2 cellular contexts compared by ENCODE assay signal in the genomic region with DNA sequence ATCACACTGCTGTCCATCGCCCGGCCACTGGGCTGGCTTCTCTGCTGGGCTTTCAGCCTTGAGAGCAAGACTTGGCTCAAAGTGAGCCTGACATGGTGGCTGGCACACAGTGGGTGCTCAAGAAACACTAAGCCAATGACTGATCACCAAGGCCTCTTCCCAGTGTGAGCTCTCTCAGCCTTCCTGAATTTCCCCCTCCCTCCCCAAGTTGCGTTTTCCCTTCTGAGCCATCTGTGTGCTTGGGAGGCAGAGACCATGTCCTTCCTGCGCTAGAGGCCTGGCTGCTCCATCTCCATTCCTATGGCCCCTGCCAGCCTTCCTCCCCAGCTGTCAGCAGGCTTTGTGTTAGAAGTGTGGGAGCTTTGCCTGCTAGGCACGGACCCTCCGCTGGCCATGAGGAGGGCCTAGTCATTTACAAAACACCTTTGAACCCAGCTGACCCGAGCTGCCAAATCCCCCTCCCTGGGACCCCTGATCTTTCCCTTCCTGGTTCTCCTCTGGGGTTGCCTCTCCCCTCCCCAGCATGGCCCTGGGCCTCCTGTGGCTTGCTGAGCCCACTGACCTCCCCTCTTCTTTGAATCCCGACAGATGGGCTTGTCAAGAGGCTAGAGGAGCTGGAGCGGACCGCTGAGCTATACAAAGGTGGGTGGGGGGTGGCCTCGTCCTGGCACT.
TF ChIP-seq lines count a peak whose summit lies in the region.

No MANE protein-coding gene starts in this region.

TF ChIP-seq in WTC11, 78 proteins besides CTCF, POLR2A, EP300 and RAD21 (continues in another document):
- no peak for TF ChIP-seq ZNF138 (CRISPR knock-in tag; conservative IDR thresholded peaks at IDR 0.05)
- TF ChIP-seq, protein P1, sequence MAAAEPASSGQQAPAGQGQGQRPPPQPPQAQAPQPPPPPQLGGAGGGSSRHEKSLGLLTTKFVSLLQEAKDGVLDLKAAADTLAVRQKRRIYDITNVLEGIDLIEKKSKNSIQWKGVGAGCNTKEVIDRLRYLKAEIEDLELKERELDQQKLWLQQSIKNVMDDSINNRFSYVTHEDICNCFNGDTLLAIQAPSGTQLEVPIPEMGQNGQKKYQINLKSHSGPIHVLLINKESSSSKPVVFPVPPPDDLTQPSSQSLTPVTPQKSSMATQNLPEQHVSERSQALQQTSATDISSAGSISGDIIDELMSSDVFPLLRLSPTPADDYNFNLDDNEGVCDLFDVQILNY (CRISPR knock-in tag; IDR thresholded peaks at IDR 0.05), result no peak
- TF ChIP-seq, protein P2, sequence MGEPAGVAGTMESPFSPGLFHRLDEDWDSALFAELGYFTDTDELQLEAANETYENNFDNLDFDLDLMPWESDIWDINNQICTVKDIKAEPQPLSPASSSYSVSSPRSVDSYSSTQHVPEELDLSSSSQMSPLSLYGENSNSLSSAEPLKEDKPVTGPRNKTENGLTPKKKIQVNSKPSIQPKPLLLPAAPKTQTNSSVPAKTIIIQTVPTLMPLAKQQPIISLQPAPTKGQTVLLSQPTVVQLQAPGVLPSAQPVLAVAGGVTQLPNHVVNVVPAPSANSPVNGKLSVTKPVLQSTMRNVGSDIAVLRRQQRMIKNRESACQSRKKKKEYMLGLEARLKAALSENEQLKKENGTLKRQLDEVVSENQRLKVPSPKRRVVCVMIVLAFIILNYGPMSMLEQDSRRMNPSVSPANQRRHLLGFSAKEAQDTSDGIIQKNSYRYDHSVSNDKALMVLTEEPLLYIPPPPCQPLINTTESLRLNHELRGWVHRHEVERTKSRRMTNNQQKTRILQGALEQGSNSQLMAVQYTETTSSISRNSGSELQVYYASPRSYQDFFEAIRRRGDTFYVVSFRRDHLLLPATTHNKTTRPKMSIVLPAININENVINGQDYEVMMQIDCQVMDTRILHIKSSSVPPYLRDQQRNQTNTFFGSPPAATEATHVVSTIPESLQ (CRISPR knock-in tag; IDR thresholded peaks at IDR 0.05), result no peak
- no peak for TF ChIP-seq MAX (CRISPR knock-in tag; IDR thresholded peaks at IDR 0.05)
- TF ChIP-seq RORB (CRISPR knock-in tag; IDR thresholded peaks at IDR 0.05), result no peak
- TF ChIP-seq, protein P3, sequence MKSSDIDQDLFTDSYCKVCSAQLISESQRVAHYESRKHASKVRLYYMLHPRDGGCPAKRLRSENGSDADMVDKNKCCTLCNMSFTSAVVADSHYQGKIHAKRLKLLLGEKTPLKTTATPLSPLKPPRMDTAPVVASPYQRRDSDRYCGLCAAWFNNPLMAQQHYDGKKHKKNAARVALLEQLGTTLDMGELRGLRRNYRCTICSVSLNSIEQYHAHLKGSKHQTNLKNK (CRISPR knock-in tag; IDR thresholded peaks at IDR 0.05), result no peak
- TF ChIP-seq ESRRA (CRISPR knock-in tag; IDR thresholded peaks at IDR 0.05; ENCODE audit: borderline replicate concordance), result no peak
- no peak for TF ChIP-seq ZBTB43 (CRISPR knock-in tag; IDR thresholded peaks at IDR 0.05)
- no peak for TF ChIP-seq PRRX2 (CRISPR knock-in tag; IDR thresholded peaks at IDR 0.05)
- TF ChIP-seq ZNF317 (CRISPR knock-in tag; IDR thresholded peaks at IDR 0.05; ENCODE audit: borderline replicate concordance, low read depth), result no peak
- TF ChIP-seq EMX1 (CRISPR knock-in tag; IDR thresholded peaks at IDR 0.05), result no peak
- no peak for TF ChIP-seq AR (CRISPR knock-in tag; IDR thresholded peaks at IDR 0.05)
- TF ChIP-seq IRF2 (CRISPR knock-in tag; IDR thresholded peaks at IDR 0.05; ENCODE audit: borderline replicate concordance, low read depth), result no peak
- TF ChIP-seq, protein P4, sequence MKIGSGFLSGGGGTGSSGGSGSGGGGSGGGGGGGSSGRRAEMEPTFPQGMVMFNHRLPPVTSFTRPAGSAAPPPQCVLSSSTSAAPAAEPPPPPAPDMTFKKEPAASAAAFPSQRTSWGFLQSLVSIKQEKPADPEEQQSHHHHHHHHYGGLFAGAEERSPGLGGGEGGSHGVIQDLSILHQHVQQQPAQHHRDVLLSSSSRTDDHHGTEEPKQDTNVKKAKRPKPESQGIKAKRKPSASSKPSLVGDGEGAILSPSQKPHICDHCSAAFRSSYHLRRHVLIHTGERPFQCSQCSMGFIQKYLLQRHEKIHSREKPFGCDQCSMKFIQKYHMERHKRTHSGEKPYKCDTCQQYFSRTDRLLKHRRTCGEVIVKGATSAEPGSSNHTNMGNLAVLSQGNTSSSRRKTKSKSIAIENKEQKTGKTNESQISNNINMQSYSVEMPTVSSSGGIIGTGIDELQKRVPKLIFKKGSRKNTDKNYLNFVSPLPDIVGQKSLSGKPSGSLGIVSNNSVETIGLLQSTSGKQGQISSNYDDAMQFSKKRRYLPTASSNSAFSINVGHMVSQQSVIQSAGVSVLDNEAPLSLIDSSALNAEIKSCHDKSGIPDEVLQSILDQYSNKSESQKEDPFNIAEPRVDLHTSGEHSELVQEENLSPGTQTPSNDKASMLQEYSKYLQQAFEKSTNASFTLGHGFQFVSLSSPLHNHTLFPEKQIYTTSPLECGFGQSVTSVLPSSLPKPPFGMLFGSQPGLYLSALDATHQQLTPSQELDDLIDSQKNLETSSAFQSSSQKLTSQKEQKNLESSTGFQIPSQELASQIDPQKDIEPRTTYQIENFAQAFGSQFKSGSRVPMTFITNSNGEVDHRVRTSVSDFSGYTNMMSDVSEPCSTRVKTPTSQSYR (CRISPR knock-in tag; IDR thresholded peaks at IDR 0.05), result no peak

TF ChIP-seq in HepG2, 621 proteins besides CTCF, POLR2A, EP300 and RAD21:
- TF ChIP-seq WIZ (CRISPR knock-in tag; IDR thresholded peaks at IDR 0.05) (no peak), TOPORS (CRISPR knock-in tag; IDR thresholded peaks at IDR 0.05) (no peak), ZNF292 (CRISPR knock-in tag; IDR thresholded peaks at IDR 0.05; ENCODE audit: borderline replicate concordance, low read depth) (no peak), FOXK2 (IDR thresholded peaks at IDR 0.05) (no peak), ZNF644 (CRISPR knock-in tag; IDR thresholded peaks at IDR 0.05; ENCODE audit: low read depth) (no peak), CCAR2 (optimal IDR thresholded peaks at IDR 0.05; ENCODE audit: low read depth, low read length) (no peak), NFE2L1 (CRISPR knock-in tag; IDR thresholded peaks at IDR 0.05; ENCODE audit: borderline replicate concordance) (no peak), SMARCC2 (IDR thresholded peaks at IDR 0.05) (no peak), ZNF513 (CRISPR knock-in tag; conservative IDR thresholded peaks at IDR 0.05) (no peak)
